In genomic region chr5:172396994-172397393, GRCh38 we compare ENCODE assay signal across 1 cellular context. TPM values are rescaled to one million over a fixed set of nuclear protein-coding genes. Genes with fewer than 3 reads are reported as not detected.
"Had no signal": no experiment of that assay in that cellular context is flagged by ENCODE, and none has a peak within 500 bp of the region (broad histone marks: within the 10 kb centered on the region; RNA-seq: fewer than 3 reads in every experiment).

No MANE protein-coding gene starts in this region.

RNA-seq across cellular contexts. Expression of gene SH3PXD2B, which starts 57.3 kb away (rescaled TPM):
- polyA plus RNA-seq: IgD-negative memory B cell had no signal
